In the genomic region with DNA sequence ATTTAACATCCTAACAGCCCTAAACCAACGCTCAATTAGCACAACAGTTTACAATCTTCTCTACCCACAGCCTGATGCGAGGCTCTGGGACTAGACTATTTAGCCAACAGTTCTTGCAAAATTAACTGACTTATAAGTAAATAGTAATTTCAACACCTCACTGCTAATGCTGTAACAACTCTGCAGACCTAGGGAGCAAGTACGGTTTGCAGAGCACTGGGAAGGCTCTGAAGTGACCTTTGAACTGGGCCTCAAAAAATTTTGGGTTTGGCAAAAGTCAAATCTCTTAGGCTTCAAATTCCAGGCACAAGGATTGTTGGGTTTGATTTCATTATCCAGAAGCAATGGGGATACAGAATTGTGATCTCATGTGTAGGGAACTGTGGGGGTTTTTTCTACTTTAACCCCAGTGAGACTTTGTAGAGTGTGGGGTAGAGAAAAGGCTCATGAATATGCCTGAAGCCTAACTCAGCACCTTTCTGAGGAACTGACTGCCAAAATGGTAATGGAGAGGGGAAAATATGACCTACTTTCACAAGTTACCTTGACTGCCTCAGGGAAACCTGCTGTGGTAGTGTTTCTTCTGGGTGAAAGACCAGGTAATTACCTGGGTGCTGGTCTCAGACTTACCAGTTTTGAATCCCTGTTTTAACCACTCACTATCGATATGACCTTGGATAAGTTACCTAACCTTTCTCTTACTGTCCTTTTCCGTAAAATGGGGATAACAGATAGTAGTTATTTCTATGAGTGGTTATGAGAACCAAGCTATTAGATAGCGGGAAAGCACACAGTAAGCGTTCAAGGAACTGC, we compare ENCODE assay signal across 9 cellular contexts. TPM values are rescaled to one million over a fixed set of nuclear protein-coding genes. Genes with fewer than 3 reads are reported as not detected.
DNase-seq lines count a peak whose midpoint lies in the region; ATAC-seq and TF ChIP-seq lines count a peak whose summit lies in the region.
"Had no signal": no experiment of that assay in that cellular context is flagged by ENCODE, and none has a peak within 500 bp of the region (broad histone marks: within the 10 kb centered on the region; RNA-seq: fewer than 3 reads in every experiment).

No MANE protein-coding gene starts in this region.

- H3K4me3 ChIP-seq in ascending aorta: peak overlapping the region; percentile 73 to 79

- H3K27me3 Mint-ChIP-seq in mesothelial cell of epicardium (ENCODE audit: low read depth): no peaks in the 10 kb centered on the region

- TF ChIP-seq CTCF in 22Rv1 (IDR thresholded peaks at IDR 0.05) (no peak), ascending aorta (IDR thresholded peaks at IDR 0.05) (no peak), mesothelial cell of epicardium (IDR thresholded peaks at IDR 0.05; ENCODE audit: unreplicated experiment) (no peak)

- H3K27ac ChIP-seq in 22Rv1 (peak overlapping the region; percentile 90), ascending aorta (peak overlapping the region; percentile 94)

- H3K27me3 ChIP-seq in ascending aorta: no peaks in the 10 kb centered on the region

- H3K4me3 Mint-ChIP-seq in mesothelial cell of epicardium: peak overlapping the region; percentile 79

- peaks cover 15 to 20% of the 10 kb centered on the region in 2 donors for H3K4me1 ChIP-seq in ascending aorta

- ATAC-seq in GM21786 (IDR thresholded peaks at IDR 0.05; ENCODE audit: unreplicated experiment): no peak

- no peaks in the 10 kb centered on the region for H3K9me3 ChIP-seq in ascending aorta

- intact Hi-C loops in ascending aorta (cut with DNase I): loop anchor here (1.0 to 10.0 kb wide), 5 partner anchors 62 to 164 kb away; a partner anchor contains a TSS

- H3K36me3 Mint-ChIP-seq in mesothelial cell of epicardium: peaks cover 10% of the 10 kb centered on the region

- no peaks in the 10 kb centered on the region for H3K9me3 Mint-ChIP-seq in mesothelial cell of epicardium

- DNase-seq in HuH-7 (ENCODE audit: low spot score): peak; percentile 73
- DNase-seq in ascending aorta (ENCODE audit: low spot score in 2 of 2): no peak
- no peak for DNase-seq in mesothelial cell of epicardium (ENCODE audit: low spot score in 2 of 2, unreplicated experiment in 2 of 2)
- no peak for DNase-seq in DMS114 treated with DMSO at 0.1 percent for 48 hours (lab: John Stamatoyannopoulos, UW; ENCODE audit: unreplicated experiment)
- DNase-seq in COLO829 (ENCODE audit: low spot score): no peak
- no peak for DNase-seq in NCI-H2081 treated with DMSO at 0.1 percent for 48 hours (lab: John Stamatoyannopoulos, UW)

- peaks cover 26% of the 10 kb centered on the region for H3K4me1 Mint-ChIP-seq in mesothelial cell of epicardium

- H3K36me3 ChIP-seq in ascending aorta: peaks cover 16 to 33% of the 10 kb centered on the region in 2 donors

- H3K27ac Mint-ChIP-seq in mesothelial cell of epicardium: peak overlapping the region; percentile 97

RNA-seq across cellular contexts. Expression of a gene that starts 0.9 kb away (rescaled TPM):
- total RNA-seq in ascending aorta (83.8 TPM), mesothelial cell of epicardium (56.6 to 59.7 TPM (median 57.2 TPM) in 3 replicates)

RNA-seq across cellular contexts. Expression of a gene that starts 21.8 kb away (rescaled TPM):
- total RNA-seq in ascending aorta: 29.1 TPM
- total RNA-seq in mesothelial cell of epicardium: 21.6 to 24.9 TPM (median 24.6 TPM) in 3 replicates

RNA-seq across cellular contexts. Expression of a gene that starts 26.9 kb away (rescaled TPM):
- total RNA-seq in ascending aorta (not detected), mesothelial cell of epicardium (3.1 to 3.8 TPM (median 3.3 TPM) in 3 replicates)

RNA-seq across cellular contexts. Expression of a gene that starts 30.3 kb away (rescaled TPM):
- total RNA-seq in ascending aorta (not detected), mesothelial cell of epicardium (0.11 TPM in 1 of 3 replicates, not detected in the others)
- total RNA-seq: left cardiac atrium had no signal

RNA-seq across cellular contexts. Expression of a gene that starts 43.6 kb away (rescaled TPM):
- total RNA-seq in ascending aorta (4.0 TPM), mesothelial cell of epicardium (28.9 to 33.3 TPM (median 32.9 TPM) in 3 replicates)
